ENCODE assay signal across 33 cellular contexts in the genomic region with DNA sequence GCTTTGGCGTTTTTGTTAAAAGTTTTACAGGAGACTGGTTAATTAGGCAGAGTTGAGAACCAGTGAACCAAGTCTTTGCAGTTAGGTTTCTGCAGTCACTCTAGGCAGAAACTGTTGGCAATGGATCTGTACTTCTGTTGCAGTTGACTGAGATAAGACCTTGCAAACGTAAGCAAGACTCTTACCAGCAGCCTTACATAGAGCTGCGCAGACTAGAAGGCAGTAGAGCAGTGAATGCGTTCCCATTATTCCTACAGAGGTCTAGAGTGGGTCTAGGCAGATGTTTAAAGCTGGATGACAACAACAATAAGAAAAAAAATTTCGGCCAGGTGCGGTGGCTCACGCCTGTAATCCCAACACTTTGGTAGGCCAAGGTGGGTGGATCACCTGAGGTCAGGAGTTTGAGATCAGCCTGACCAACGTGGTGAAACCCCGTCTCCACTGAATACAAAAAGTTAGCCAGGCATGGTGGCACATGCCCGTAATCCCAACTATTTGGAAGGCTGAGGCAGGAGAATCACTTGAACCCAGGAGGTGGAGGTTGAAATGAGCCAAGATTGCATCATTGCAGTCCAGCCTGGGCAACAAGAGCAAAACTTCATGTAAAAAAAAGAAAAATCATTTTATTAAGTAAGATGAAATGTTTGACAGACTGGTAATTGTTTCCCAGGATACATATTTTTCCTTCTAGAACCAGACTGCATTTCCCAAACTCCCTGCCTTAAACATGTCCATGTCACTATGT. TPM values are rescaled to one million over a fixed set of nuclear protein-coding genes. Genes with fewer than 3 reads are reported as not detected.
"Had no signal": no experiment of that assay in that cellular context is flagged by ENCODE, and none has a peak within 500 bp of the region (broad histone marks: within the 10 kb centered on the region; RNA-seq: fewer than 3 reads in every experiment).

No MANE protein-coding gene starts in this region.

- H3K9me3 ChIP-seq: ascending aorta, breast epithelium, colonic mucosa, esophagus squamous epithelium, gastroesophageal sphincter, heart right ventricle had no signal

- H3K4me3 ChIP-seq: ascending aorta, breast epithelium, cardiac muscle cell, colonic mucosa, esophagus squamous epithelium, gastroesophageal sphincter, heart right ventricle had no signal

- H3K36me3 ChIP-seq: ascending aorta, breast epithelium, cardiac muscle cell, colonic mucosa, esophagus squamous epithelium, gastroesophageal sphincter, heart right ventricle had no signal

- FAIRE-seq: endometrium had no signal

- DNase-seq: activated CD4-positive, alpha-beta T cell treated with anti-CD3 and anti-CD28 coated beads for 4 hours; activated CD4-positive, alpha-beta T cell treated with anti-CD3 and anti-CD28 coated beads, Interleukin-2, amount 50 U/mL, for 1 hour; activated CD4-positive, alpha-beta T cell treated with anti-CD3 and anti-CD28 coated beads, Interleukin-2, amount 50 U/mL, for 48 hours; activated CD4-positive, CD25-positive, alpha-beta regulatory T cell; activated CD4-positive, CD25-positive, alpha-beta regulatory T cell treated with anti-CD3 and anti-CD28 coated beads, Interleukin-2, amount 50 U/mL, for 72 hours; activated CD8-positive, alpha-beta memory T cell treated with anti-CD3 and anti-CD28 coated beads for 24 hours; activated CD8-positive, alpha-beta T cell treated with anti-CD3 and anti-CD28 coated beads for 36 hours; activated effector memory CD4-positive, alpha-beta T cell treated with Interleukin-2 at 50 U/mL for 16 hours; activated gamma-delta T cell treated with Interleukin-2 at 50 U/mL for 16 hours; activated naive CD4-positive, alpha-beta T cell treated with Interleukin-2 at 50 U/mL for 16 hours; activated naive CD8-positive, alpha-beta T cell treated with anti-CD3 and anti-CD28 coated beads for 36 hours; activated T-cell treated with anti-CD3 and anti-CD28 coated beads, Interleukin-2, amount 50 U/mL, for 4 hours; central memory CD4-positive, alpha-beta T cell; cerebellar nuclear complex; colonic mucosa; effector CD8-positive, alpha-beta T cell; esophagus squamous epithelium; foreskin melanocyte; heart right ventricle; T-helper 2 cell had no signal

- H3K27ac Mint-ChIP-seq: activated CD8-positive, alpha-beta T cell treated with anti-CD3 and anti-CD28 coated beads for 36 hours; activated naive CD4-positive, alpha-beta T cell treated with anti-CD3 and anti-CD28 coated beads, Interleukin-2, amount 50 U/mL, for 24 hours; activated naive CD8-positive, alpha-beta T cell treated with anti-CD3 and anti-CD28 coated beads for 36 hours; activated T-helper 17 cell treated with anti-CD3 and anti-CD28 coated beads, Interleukin-2, amount 50 U/mL, for 72 hours; brain had no signal

- H3K4me3 Mint-ChIP-seq: activated CD8-positive, alpha-beta T cell treated with anti-CD3 and anti-CD28 coated beads for 36 hours; activated naive CD4-positive, alpha-beta T cell treated with anti-CD3 and anti-CD28 coated beads, Interleukin-2, amount 50 U/mL, for 24 hours; activated naive CD8-positive, alpha-beta T cell treated with anti-CD3 and anti-CD28 coated beads for 36 hours; activated T-cell treated with anti-CD3 and anti-CD28 coated beads, Interleukin-2, amount 50 U/mL, for 4 hours; activated T-helper 17 cell treated with anti-CD3 and anti-CD28 coated beads, Interleukin-2, amount 50 U/mL, for 72 hours; brain had no signal

- H3K36me3 Mint-ChIP-seq: activated naive CD4-positive, alpha-beta T cell treated with anti-CD3 and anti-CD28 coated beads, Interleukin-2, amount 50 U/mL, for 24 hours; activated naive CD8-positive, alpha-beta T cell treated with anti-CD3 and anti-CD28 coated beads for 36 hours; brain had no signal

- H3K4me1 ChIP-seq: ascending aorta, breast epithelium, colonic mucosa, esophagus squamous epithelium, gastroesophageal sphincter, heart right ventricle had no signal

- H3K27me3 ChIP-seq: ascending aorta, cardiac muscle cell, colonic mucosa, esophagus squamous epithelium had no signal

- H3K27me3 Mint-ChIP-seq: activated naive CD4-positive, alpha-beta T cell treated with anti-CD3 and anti-CD28 coated beads, Interleukin-2, amount 50 U/mL, for 24 hours had no signal

- ATAC-seq: activated CD8-positive, alpha-beta T cell treated with anti-CD3 and anti-CD28 coated beads for 36 hours; activated T-cell treated with anti-CD3 and anti-CD28 coated beads, Interleukin-2, amount 50 U/mL, for 4 hours; activated T-helper 17 cell treated with anti-CD3 and anti-CD28 coated beads, Interleukin-2, amount 50 U/mL, for 72 hours; gastroesophageal sphincter; heart right ventricle had no signal

- H3K9me3 Mint-ChIP-seq: activated CD8-positive, alpha-beta T cell treated with anti-CD3 and anti-CD28 coated beads for 36 hours; activated naive CD4-positive, alpha-beta T cell treated with anti-CD3 and anti-CD28 coated beads, Interleukin-2, amount 50 U/mL, for 24 hours; activated naive CD8-positive, alpha-beta T cell treated with anti-CD3 and anti-CD28 coated beads for 36 hours; activated T-cell treated with anti-CD3 and anti-CD28 coated beads, Interleukin-2, amount 50 U/mL, for 4 hours; activated T-helper 17 cell treated with anti-CD3 and anti-CD28 coated beads, Interleukin-2, amount 50 U/mL, for 72 hours; brain had no signal

- H3K4me1 Mint-ChIP-seq: activated naive CD4-positive, alpha-beta T cell treated with anti-CD3 and anti-CD28 coated beads, Interleukin-2, amount 50 U/mL, for 24 hours; activated naive CD8-positive, alpha-beta T cell treated with anti-CD3 and anti-CD28 coated beads for 36 hours; activated T-helper 17 cell treated with anti-CD3 and anti-CD28 coated beads, Interleukin-2, amount 50 U/mL, for 72 hours; brain had no signal

- H3K27ac ChIP-seq: ascending aorta, breast epithelium, cardiac muscle cell, colonic mucosa, esophagus squamous epithelium, gastroesophageal sphincter, heart right ventricle had no signal

RNA-seq across cellular contexts. Expression of a gene that starts 12.3 kb away (rescaled TPM):
- total RNA-seq: activated CD8-positive, alpha-beta T cell treated with anti-CD3 and anti-CD28 coated beads for 36 hours; activated naive CD8-positive, alpha-beta T cell treated with anti-CD3 and anti-CD28 coated beads for 36 hours; activated T-cell treated with anti-CD3 and anti-CD28 coated beads, Interleukin-2, amount 50 U/mL, for 4 hours; activated T-helper 17 cell treated with anti-CD3 and anti-CD28 coated beads, Interleukin-2, amount 50 U/mL, for 72 hours; ascending aorta; breast epithelium; cardiac muscle cell; colonic mucosa; dermis microvascular lymphatic vessel endothelial cell; esophagus squamous epithelium; fibroblast of lung; fibroblast of villous mesenchyme; glomerular endothelial cell; heart right ventricle; T-helper 1 cell treated with Interleukin-12 subunit alpha and Interleukin-12 subunit beta and Interleukin-4 antibody, amounts not matched to agents 30 ng/mL and 1 ng/mL, for 36 hours had no signal
- polyA plus RNA-seq: cardiac muscle cell, fibroblast of lung, heart right ventricle had no signal

RNA-seq across cellular contexts. Expression of a gene that starts 39.2 kb away (rescaled TPM):
- total RNA-seq: activated CD8-positive, alpha-beta T cell treated with anti-CD3 and anti-CD28 coated beads for 36 hours; activated naive CD8-positive, alpha-beta T cell treated with anti-CD3 and anti-CD28 coated beads for 36 hours; activated T-cell treated with anti-CD3 and anti-CD28 coated beads, Interleukin-2, amount 50 U/mL, for 4 hours; activated T-helper 17 cell treated with anti-CD3 and anti-CD28 coated beads, Interleukin-2, amount 50 U/mL, for 72 hours; ascending aorta; breast epithelium; cardiac muscle cell; colonic mucosa; dermis microvascular lymphatic vessel endothelial cell; esophagus squamous epithelium; fibroblast of lung; fibroblast of villous mesenchyme; gastroesophageal sphincter; glomerular endothelial cell; heart right ventricle; T-helper 1 cell treated with Interleukin-12 subunit alpha and Interleukin-12 subunit beta and Interleukin-4 antibody, amounts not matched to agents 30 ng/mL and 1 ng/mL, for 36 hours had no signal
- polyA plus RNA-seq: cardiac muscle cell, fibroblast of lung, heart right ventricle had no signal

RNA-seq across cellular contexts. Expression of a gene that starts 42.6 kb away (rescaled TPM):
- total RNA-seq: activated CD8-positive, alpha-beta T cell treated with anti-CD3 and anti-CD28 coated beads for 36 hours; activated naive CD8-positive, alpha-beta T cell treated with anti-CD3 and anti-CD28 coated beads for 36 hours; activated T-cell treated with anti-CD3 and anti-CD28 coated beads, Interleukin-2, amount 50 U/mL, for 4 hours; activated T-helper 17 cell treated with anti-CD3 and anti-CD28 coated beads, Interleukin-2, amount 50 U/mL, for 72 hours; ascending aorta; breast epithelium; cardiac muscle cell; colonic mucosa; dermis microvascular lymphatic vessel endothelial cell; esophagus squamous epithelium; fibroblast of lung; fibroblast of villous mesenchyme; gastroesophageal sphincter; glomerular endothelial cell; heart right ventricle; T-helper 1 cell treated with Interleukin-12 subunit alpha and Interleukin-12 subunit beta and Interleukin-4 antibody, amounts not matched to agents 30 ng/mL and 1 ng/mL, for 36 hours had no signal
- polyA plus RNA-seq: cardiac muscle cell, fibroblast of lung, heart right ventricle had no signal

RNA-seq across cellular contexts. Expression of a gene that starts 43.2 kb away (rescaled TPM):
- total RNA-seq: ascending aorta, breast epithelium, cardiac muscle cell, dermis microvascular lymphatic vessel endothelial cell, esophagus squamous epithelium, fibroblast of lung, fibroblast of villous mesenchyme had no signal
- polyA plus RNA-seq: fibroblast of lung had no signal
